In genomic region chr1:219416598-219417238, GRCh38 we compare ENCODE assay signal across 8 cellular contexts.
A peak's percentile ranks its signal among the peaks of the same experiment; 100 is the strongest.
DNase-seq lines count a peak whose midpoint lies in the region; ATAC-seq, FAIRE-seq and TF ChIP-seq lines count a peak whose summit lies in the region.

No MANE protein-coding gene starts in this region.

- intact Hi-C loops in left lung (cut with DNase I) = no loop called here

- DNase-seq in GM12892 (ENCODE audit: insufficient read length) (no peak), NCI-H146 treated with DMSO at 0.1 percent for 48 hours (lab: John Stamatoyannopoulos, UW; ENCODE audit: unreplicated experiment) (peak; percentile 17), left lung (no peak)
- DNase-seq in central memory CD4-positive, alpha-beta T cell = peak; percentile 12
- peak; percentile 39 for DNase-seq in stimulated activated CD8-positive, alpha-beta memory T cell treated with anti-CD3 and anti-CD28 coated beads, Interleukin-15, amount 100 ng/mL, for 1 hour (ENCODE audit: low read depth)

- ATAC-seq in HG02798 (IDR thresholded peaks at IDR 0.05; ENCODE audit: poor library complexity, unreplicated experiment) (peak; percentile 97), left lung (peak; percentile 86)

- no peak overlapping the region for H3K4me3 ChIP-seq in left lung

- H3K27ac ChIP-seq in 22Rv1 (no peak overlapping the region), VCaP (no peak overlapping the region), left lung (no peak overlapping the region)

- H3K9me3 ChIP-seq in left lung = no peaks in the 10 kb centered on the region

- TF ChIP-seq POLR2A in GM12892 (IDR thresholded peaks at IDR 0.05; ENCODE audit: low read depth, low read length) = no peak

- TF ChIP-seq CTCF in 22Rv1 (IDR thresholded peaks at IDR 0.05) = peak; percentile 96
- TF ChIP-seq CTCF in VCaP (conservative IDR thresholded peaks at IDR 0.05) = peak; percentile 67
- peak; percentile 55 to 66 for TF ChIP-seq CTCF in left lung (IDR thresholded peaks at IDR 0.05)

- H3K27me3 ChIP-seq in left lung = no peaks in the 10 kb centered on the region

- H3K4me1 ChIP-seq in left lung = no peaks in the 10 kb centered on the region

- no peaks in the 10 kb centered on the region for H3K36me3 ChIP-seq in left lung

- FAIRE-seq in GM12892 (lab: Jason Lieb, UNC) = peak; percentile 61

Comparison
In these comparisons a context has a peak if more than half of its experiments do, and no peak if none do; other contexts are left out.
1. DNase-seq: peak in NCI-H146 treated with DMSO at 0.1 percent for 48 hours (single experiment), central memory CD4-positive, alpha-beta T cell (single experiment) and stimulated activated CD8-positive, alpha-beta memory T cell treated with anti-CD3 and anti-CD28 coated beads, Interleukin-15, amount 100 ng/mL, for 1 hour (single experiment); none in GM12892 (single experiment) and left lung (0 of 2).
2. Peak in every context shown above with its lines, with median percentiles within 50 percentile points of each other: CTCF ChIP-seq.